2 cellular contexts compared by ENCODE assay signal in genomic region chr9:114613087-114613486, GRCh38.
TF ChIP-seq lines count a peak whose summit lies in the region.

No MANE protein-coding gene starts in this region.

TF ChIP-seq in GM12878, 131 proteins besides CTCF, POLR2A, EP300 and RAD21:
- TF ChIP-seq MXI1 (IDR thresholded peaks at IDR 0.05; ENCODE audit: low read depth, low read length) (peak; percentile 31; the same call in 1 of the 2 replicates), SUZ12 (IDR thresholded peaks at IDR 0.05; ENCODE audit: unreplicated experiment) (no peak), ZNF687 (IDR thresholded peaks at IDR 0.05) (peak; percentile 82), JUNB (IDR thresholded peaks at IDR 0.05) (peak; percentile 23; the same call in 1 of the 2 replicates), MEF2B (IDR thresholded peaks at IDR 0.05; ENCODE audit: partially characterized antibody, poor library complexity, severe bottlenecking) (peak; percentile 76), NBN (IDR thresholded peaks at IDR 0.05) (0 out of 2 replicates have a peak, but pooled peaks have one; percentile 24), RELA (IDR thresholded peaks at IDR 0.05; ENCODE audit: borderline replicate concordance, partially characterized antibody) (no peak), ZBED1 (IDR thresholded peaks at IDR 0.05; ENCODE audit: borderline replicate concordance) (peak; percentile 44; the same call in 1 of the 2 replicates), CHD1 (IDR thresholded peaks at IDR 0.05; ENCODE audit: low read depth, low read length) (peak; percentile 89; the same call in 1 of the 2 replicates), ELK1 (IDR thresholded peaks at IDR 0.05; ENCODE audit: low read depth, low read length) (no peak), ATF7 (IDR thresholded peaks at IDR 0.05; ENCODE audit: low read depth) (peak; percentile 89), CEBPB (IDR thresholded peaks at IDR 0.05; ENCODE audit: borderline replicate concordance in 1 of 2, low read depth in 2 of 2, low read length in 2 of 2) (peak in 1 of 2 experiments; percentile 51; a peak in 2 of 4 replicates), MAX (IDR thresholded peaks at IDR 0.05; ENCODE audit: low read depth, low read length) (0 out of 2 replicates have a peak, but pooled peaks have one; percentile 32), CBFB (IDR thresholded peaks at IDR 0.05; ENCODE audit: low read depth) (0 out of 2 replicates have a peak, but pooled peaks have one; percentile 37), ZNF24 (IDR thresholded peaks at IDR 0.05) (0 out of 2 replicates have a peak, but pooled peaks have one; percentile 10), RCOR1 (conservative IDR thresholded peaks at IDR 0.05; ENCODE audit: low read depth, low read length) (no peak)
- TF ChIP-seq, protein P1, sequence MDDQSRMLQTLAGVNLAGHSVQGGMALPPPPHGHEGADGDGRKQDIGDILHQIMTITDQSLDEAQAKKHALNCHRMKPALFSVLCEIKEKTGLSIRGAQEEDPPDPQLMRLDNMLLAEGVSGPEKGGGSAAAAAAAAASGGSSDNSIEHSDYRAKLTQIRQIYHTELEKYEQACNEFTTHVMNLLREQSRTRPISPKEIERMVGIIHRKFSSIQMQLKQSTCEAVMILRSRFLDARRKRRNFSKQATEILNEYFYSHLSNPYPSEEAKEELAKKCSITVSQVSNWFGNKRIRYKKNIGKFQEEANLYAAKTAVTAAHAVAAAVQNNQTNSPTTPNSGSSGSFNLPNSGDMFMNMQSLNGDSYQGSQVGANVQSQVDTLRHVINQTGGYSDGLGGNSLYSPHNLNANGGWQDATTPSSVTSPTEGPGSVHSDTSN (IDR thresholded peaks at IDR 0.05; ENCODE audit: insufficient replicate concordance, low read depth, low read length) = no peak

TF ChIP-seq in GM12891, 5 proteins besides CTCF, POLR2A, EP300 and RAD21:
- no peak for TF ChIP-seq TAF1 (IDR thresholded peaks at IDR 0.05; ENCODE audit: low read depth, low read length)
- TF ChIP-seq PAX5 (IDR thresholded peaks at IDR 0.05; ENCODE audit: insufficient read depth, low read length, severe bottlenecking) = no peak
- no peak for TF ChIP-seq SPI1 (IDR thresholded peaks at IDR 0.05; ENCODE audit: low read depth, low read length)
- TF ChIP-seq POU2F2 (IDR thresholded peaks at IDR 0.05; ENCODE audit: low read depth, low read length) = no peak
